Comparison of ENCODE assay signal across 8 cellular contexts in the genomic region with DNA sequence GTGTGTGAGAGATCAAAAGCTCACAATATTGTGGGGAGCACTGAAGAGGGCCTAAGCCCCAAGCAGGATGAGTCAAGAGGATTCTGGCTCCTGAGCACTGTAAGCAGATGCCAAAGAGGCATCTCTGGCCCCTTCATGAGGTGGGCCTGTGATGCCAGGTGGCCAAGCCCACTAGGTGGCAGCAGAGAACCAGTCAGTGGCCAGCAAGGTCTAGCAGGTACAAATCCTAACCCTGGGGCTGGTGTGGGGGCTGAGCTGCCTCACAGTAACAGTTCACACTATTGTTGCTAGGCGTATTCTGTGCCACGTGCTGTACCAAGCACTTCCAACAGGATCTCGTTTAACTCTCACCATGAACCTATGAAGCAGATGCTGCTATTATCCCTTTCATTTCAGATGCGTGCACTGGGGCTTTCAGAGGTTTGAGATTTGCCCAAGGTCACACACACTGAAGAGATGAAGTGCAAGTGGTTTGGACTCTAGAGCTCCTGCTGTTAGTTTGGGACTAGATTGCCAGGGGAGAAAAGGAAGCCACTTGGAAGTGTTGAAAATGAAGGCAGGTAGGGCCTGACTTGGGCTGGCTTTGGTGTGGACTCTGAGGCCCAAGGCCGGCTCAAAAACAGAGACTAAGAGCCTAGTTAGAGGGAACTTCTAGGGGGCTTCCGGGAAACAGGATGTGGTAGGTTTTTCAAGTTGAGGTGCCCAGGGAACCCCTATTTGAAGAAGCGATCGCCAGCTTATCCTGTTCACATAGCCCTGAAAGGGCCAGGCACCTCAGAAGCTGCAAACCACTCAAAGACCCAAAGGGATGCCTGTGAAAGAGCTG. TPM values are rescaled to one million over a fixed set of nuclear protein-coding genes. Genes with fewer than 3 reads are reported as not detected.
DNase-seq lines count a peak whose midpoint lies in the region; ATAC-seq and TF ChIP-seq lines count a peak whose summit lies in the region.

No MANE protein-coding gene starts in this region.

- POLR2A ChIA-PET in RWPE1 (lab: Yijun Ruan, JAX; ENCODE audit: low non-redundant PET) = no interaction called here

- DNase-seq in ELF-1 (ENCODE audit: low read depth, low spot score) (peak; percentile 93), RWPE1 (ENCODE audit: low spot score) (peak; percentile 43), foreskin keratinocyte (peak in 1 of 2 donors; percentile 56), type B pancreatic cell (ENCODE audit: extremely low spot score, unreplicated experiment) (peak; percentile 83)
- peak; percentile 65 for DNase-seq in Jurkat, Clone E6-1 (ENCODE audit: low read depth, low spot score)
- peak; percentile 67 for DNase-seq in activated T-helper 2 cell treated with anti-CD3 and anti-CD28 coated beads, Interferon-gamma antibody, Interleukin-2, Interleukin-4, amounts not matched to agents 10 μg/mL and 5 μg/mL and 100 μg/mL, durations not matched to agents 14 hours and 24 hours and 36 hours (ENCODE audit: low spot score)

- intact Hi-C loops in activated T-helper 2 cell treated with anti-CD3 and anti-CD28 coated beads, Interferon-gamma antibody, Interleukin-2, Interleukin-4, amounts not matched to agents 10 μg/mL and 5 μg/mL and 100 μg/mL, durations not matched to agents 14 hours and 24 hours and 36 hours (cut with micrococcal nuclease) = loop anchor here (1.0 to 2.0 kb wide), 5 partner anchors 24 to 168 kb away; partner anchors contain the start of gene ERMP1

- H3K9ac ChIP-seq in parathyroid adenoma = no peak overlapping the region

- H3K4me1 Mint-ChIP-seq in activated T-helper 2 cell treated with anti-CD3 and anti-CD28 coated beads, Interferon-gamma antibody, Interleukin-2, Interleukin-4, amounts not matched to agents 10 μg/mL and 5 μg/mL and 100 μg/mL, durations not matched to agents 14 hours and 24 hours and 36 hours (ENCODE audit: low read depth) = peaks cover 7% of the 10 kb centered on the region
- peaks cover 13% of the 10 kb centered on the region for H3K4me1 Mint-ChIP-seq in type B pancreatic cell (ENCODE audit: unreplicated experiment)

- no peak overlapping the region for H3K27ac ChIP-seq in RWPE1
- no peak overlapping the region for H3K27ac ChIP-seq in foreskin keratinocyte
- H3K27ac ChIP-seq in parathyroid adenoma = no peak overlapping the region

- no peaks in the 10 kb centered on the region for H3K9me3 ChIP-seq in parathyroid adenoma (ENCODE audit: control insufficient read depth, low read length)

- peak overlapping the region; percentile 25 for H2AFZ ChIP-seq in parathyroid adenoma

- no peak overlapping the region for H3K4me3 Mint-ChIP-seq in activated T-helper 2 cell treated with anti-CD3 and anti-CD28 coated beads, Interferon-gamma antibody, Interleukin-2, Interleukin-4, amounts not matched to agents 10 μg/mL and 5 μg/mL and 100 μg/mL, durations not matched to agents 14 hours and 24 hours and 36 hours (ENCODE audit: low read depth)
- H3K4me3 Mint-ChIP-seq in type B pancreatic cell = no peak overlapping the region

- H3K4me3 ChIP-seq in Jurkat, Clone E6-1 (ENCODE audit: low read length) = no peak overlapping the region
- H3K4me3 ChIP-seq in parathyroid adenoma (ENCODE audit: low read depth, low read length) = no peak overlapping the region

- H3K9me3 Mint-ChIP-seq in activated T-helper 2 cell treated with anti-CD3 and anti-CD28 coated beads, Interferon-gamma antibody, Interleukin-2, Interleukin-4, amounts not matched to agents 10 μg/mL and 5 μg/mL and 100 μg/mL, durations not matched to agents 14 hours and 24 hours and 36 hours = no peaks in the 10 kb centered on the region
- no peaks in the 10 kb centered on the region for H3K9me3 Mint-ChIP-seq in type B pancreatic cell

- H3K4me1 ChIP-seq in foreskin keratinocyte (no peaks in the 10 kb centered on the region), parathyroid adenoma (peaks cover 3% of the 10 kb centered on the region)

- H3K79me2 ChIP-seq in parathyroid adenoma = no peaks in the 10 kb centered on the region

- peaks cover 5% of the 10 kb centered on the region for H3K27me3 Mint-ChIP-seq in activated T-helper 2 cell treated with anti-CD3 and anti-CD28 coated beads, Interferon-gamma antibody, Interleukin-2, Interleukin-4, amounts not matched to agents 10 μg/mL and 5 μg/mL and 100 μg/mL, durations not matched to agents 14 hours and 24 hours and 36 hours (ENCODE audit: low read depth)
- no peaks in the 10 kb centered on the region for H3K27me3 Mint-ChIP-seq in type B pancreatic cell

- H3K4me2 ChIP-seq in parathyroid adenoma (ENCODE audit: low read length) = no peak overlapping the region

- H3K36me3 Mint-ChIP-seq in activated T-helper 2 cell treated with anti-CD3 and anti-CD28 coated beads, Interferon-gamma antibody, Interleukin-2, Interleukin-4, amounts not matched to agents 10 μg/mL and 5 μg/mL and 100 μg/mL, durations not matched to agents 14 hours and 24 hours and 36 hours (ENCODE audit: low read depth) = no peaks in the 10 kb centered on the region
- H3K36me3 Mint-ChIP-seq in type B pancreatic cell = no peaks in the 10 kb centered on the region

- no peaks in the 10 kb centered on the region for H3K36me3 ChIP-seq in parathyroid adenoma (ENCODE audit: control insufficient read depth, insufficient read depth, low read length)

- no peak overlapping the region for H3K27ac Mint-ChIP-seq in activated T-helper 2 cell treated with anti-CD3 and anti-CD28 coated beads, Interferon-gamma antibody, Interleukin-2, Interleukin-4, amounts not matched to agents 10 μg/mL and 5 μg/mL and 100 μg/mL, durations not matched to agents 14 hours and 24 hours and 36 hours
- H3K27ac Mint-ChIP-seq in type B pancreatic cell = peak overlapping the region; percentile 13

- peak; percentile 93 for TF ChIP-seq CTCF in RWPE1 (conservative IDR thresholded peaks at IDR 0.05; ENCODE audit: low read depth)
- peak; percentile 93 for TF ChIP-seq CTCF in foreskin keratinocyte (conservative IDR thresholded peaks at IDR 0.05)
- TF ChIP-seq CTCF in parathyroid adenoma (IDR thresholded peaks at IDR 0.05) = peak; percentile 76
- TF ChIP-seq CTCF in type B pancreatic cell (conservative IDR thresholded peaks at IDR 0.05) = peak; percentile 93

- H3K27me3 ChIP-seq in foreskin keratinocyte (no peaks in the 10 kb centered on the region), parathyroid adenoma (ENCODE audit: control insufficient read depth, insufficient read depth, low read length) (no peaks in the 10 kb centered on the region)

- ATAC-seq in GM21717 (IDR thresholded peaks at IDR 0.05; ENCODE audit: unreplicated experiment) = peak; percentile 89
- ATAC-seq in foreskin keratinocyte = peak; percentile 95

- CTCF ChIA-PET in RWPE1 (lab: Yijun Ruan, JAX) = interaction anchor here (0.5 to 1.4 kb wide), 7 partner anchors 8 to 630 kb away, joined by 3 to 5 read pairs (median 3); no protein-coding TSS in a partner anchor

RNA-seq across cellular contexts. Expression of gene MLANA, which starts 4.4 kb away (rescaled TPM):
- 0.36 TPM for polyA plus RNA-seq in Jurkat, Clone E6-1 (2012; ENCODE audit: insufficient read depth, insufficient read length)
- total RNA-seq in activated T-helper 2 cell treated with anti-CD3 and anti-CD28 coated beads, Interferon-gamma antibody, Interleukin-2, Interleukin-4, amounts not matched to agents 10 μg/mL and 5 μg/mL and 100 μg/mL, durations not matched to agents 14 hours and 24 hours and 36 hours = not detected in 2 replicates
- not detected in 2 replicates for total RNA-seq in foreskin keratinocyte
- not detected in 2 replicates for polyA plus RNA-seq in foreskin keratinocyte
- 12.1 TPM in 1 of 2 replicates, not detected in the other for total RNA-seq in type B pancreatic cell (ENCODE audit: low replicate concordance)

RNA-seq across cellular contexts. Expression of gene ERMP1, which starts 53.4 kb away (rescaled TPM):
- polyA plus RNA-seq in Jurkat, Clone E6-1 (2012; ENCODE audit: insufficient read depth, insufficient read length) = 5.8 TPM
- 21.1 and 25.3 TPM in 2 replicates for total RNA-seq in activated T-helper 2 cell treated with anti-CD3 and anti-CD28 coated beads, Interferon-gamma antibody, Interleukin-2, Interleukin-4, amounts not matched to agents 10 μg/mL and 5 μg/mL and 100 μg/mL, durations not matched to agents 14 hours and 24 hours and 36 hours
- 20.5 and 22.4 TPM in 2 replicates for total RNA-seq in foreskin keratinocyte
- 6.2 and 7.7 TPM in 2 replicates for polyA plus RNA-seq in foreskin keratinocyte
- total RNA-seq in type B pancreatic cell (ENCODE audit: low replicate concordance) = 57.7 and 70.2 TPM in 2 replicates
